Comparison of ENCODE assay signal across 19 cellular contexts in the genomic region with DNA sequence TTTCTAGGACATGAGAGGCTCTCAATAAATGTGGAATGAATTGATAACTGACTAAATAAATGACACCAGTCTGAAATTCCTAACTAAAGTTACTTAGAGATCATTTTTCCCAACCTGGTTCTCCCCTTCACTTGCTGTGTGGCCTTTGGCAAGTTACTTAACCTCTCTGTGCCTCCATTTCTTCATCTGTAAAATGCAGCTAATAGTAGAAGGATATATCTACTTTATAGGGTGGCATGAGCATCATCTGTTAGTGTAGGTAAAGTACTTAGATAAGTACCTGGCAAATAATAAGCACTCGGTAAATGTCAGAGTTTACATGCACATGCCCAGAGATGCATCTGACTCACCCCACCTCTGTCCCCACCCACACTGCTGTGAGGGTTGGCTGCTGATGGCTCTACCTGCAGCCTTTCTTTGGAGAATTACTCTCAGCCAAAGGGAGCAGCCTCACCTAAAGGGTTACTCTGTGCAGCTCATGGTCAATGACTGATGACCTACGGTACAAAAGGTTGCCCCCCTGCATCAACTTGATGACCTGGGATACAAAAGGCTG.
"Had no signal": no experiment of that assay in that cellular context is flagged by ENCODE, and none has a peak within 500 bp of the region (broad histone marks: within the 10 kb centered on the region; RNA-seq: fewer than 3 reads in every experiment).

No MANE protein-coding gene starts in this region.

- H3K4me2 ChIP-seq: smooth muscle cell had no signal

- H3K27ac ChIP-seq: colonic mucosa, heart right ventricle, parathyroid adenoma, thyroid gland had no signal

- H3K9me3 ChIP-seq: colonic mucosa, heart right ventricle, thyroid gland had no signal

- H3K4me3 ChIP-seq: colonic mucosa, heart right ventricle, smooth muscle cell, thyroid gland had no signal

- H3K79me2 ChIP-seq: parathyroid adenoma had no signal

- DNase-seq: activated B cell treated with CpG ODN at 0.5 μM for 24 hours; activated CD4-positive, alpha-beta memory T cell treated with anti-CD3 and anti-CD28 coated beads for 36 hours; activated CD4-positive, alpha-beta T cell treated with anti-CD3 and anti-CD28 coated beads for 4 hours; activated CD8-positive, alpha-beta memory T cell treated with anti-CD3 and anti-CD28 coated beads, Interleukin-2, amount 10 ng/mL, durations not matched to agents 7 days and 5 days; activated naive CD4-positive, alpha-beta T cell treated with Interleukin-2 at 50 U/mL for 16 hours; activated naive CD8-positive, alpha-beta T cell treated with anti-CD3 and anti-CD28 coated beads, Interleukin-2, amount 10 ng/mL, durations not matched to agents 7 days and 5 days; amygdala; colonic mucosa; erythroblast; heart right ventricle; mesenchymal stem cell; naive thymus-derived CD8-positive, alpha-beta T cell; stimulated activated CD4-positive, alpha-beta T cell treated with anti-CD3 and anti-CD28 coated beads, Interleukin-4, amount 100 ng/mL, for 4 hours; stimulated activated naive B cell treated with anti-CD40 and anti-IgM and Interleukin-4, amounts not matched to agents 10 μg/mL and 1 μg/mL and 100 μg/mL, for 72 hours; thyroid gland had no signal

- H3K27me3 ChIP-seq: colonic mucosa, thyroid gland had no signal

- ATAC-seq: activated CD8-positive, alpha-beta memory T cell treated with anti-CD3 and anti-CD28 coated beads, Interleukin-2, amount 10 ng/mL, durations not matched to agents 7 days and 5 days; activated T-helper 17 cell treated with anti-CD3 and anti-CD28 coated beads, Interleukin-2, amount 50 U/mL, for 72 hours; heart right ventricle; naive thymus-derived CD8-positive, alpha-beta T cell; sciatic nerve; stimulated activated naive B cell treated with anti-CD40 and anti-IgM and Interleukin-4, amounts not matched to agents 10 μg/mL and 1 μg/mL and 100 μg/mL, for 72 hours had no signal

- H2AFZ ChIP-seq: parathyroid adenoma had no signal

- H3K36me3 ChIP-seq: colonic mucosa, heart right ventricle, thyroid gland had no signal

- H3K4me1 ChIP-seq: colonic mucosa, parathyroid adenoma had no signal
